ENCODE assay signal across 17 cellular contexts in genomic region chr2:71700041-71700879, GRCh38.
DNase-seq lines count a peak whose midpoint lies in the region; ATAC-seq, FAIRE-seq and TF ChIP-seq lines count a peak whose summit lies in the region.
"Had no signal": no experiment of that assay in that cellular context is flagged by ENCODE, and none has a peak within 500 bp of the region (broad histone marks: within the 10 kb centered on the region; RNA-seq: fewer than 3 reads in every experiment).

No MANE protein-coding gene starts in this region.

- no peak for TF ChIP-seq EP300 in HepG2 (IDR thresholded peaks at IDR 0.05; ENCODE audit: low read depth in 2 of 2, low read length in 2 of 2)
- no peak for TF ChIP-seq EP300 in HepG2 (CRISPR knock-in tag; IDR thresholded peaks at IDR 0.05; ENCODE audit: borderline replicate concordance)

- no peak overlapping the region for H3K4me3 Mint-ChIP-seq in chondrocyte (ENCODE audit: unreplicated experiment)
- H3K4me3 Mint-ChIP-seq: activated CD4-positive, alpha-beta T cell treated with anti-CD3 and anti-CD28 coated beads for 36 hours; activated T-cell treated with anti-CD3 and anti-CD28 coated beads, Interleukin-2, amount 50 U/mL, for 72 hours; naive thymus-derived CD4-positive, alpha-beta T cell had no signal

- TF ChIP-seq RAD21 in HepG2 (CRISPR knock-in tag; IDR thresholded peaks at IDR 0.05) = no peak

- POLR2A ChIA-PET in HepG2 (lab: Yijun Ruan, JAX) = interaction anchor here (1.4 kb wide), 1 partner anchor 17 kb away, joined by 3 read pairs; no protein-coding TSS in a partner anchor

- H3K36me3 Mint-ChIP-seq in chondrocyte (ENCODE audit: low read depth) = no peaks in the 10 kb centered on the region
- H3K36me3 Mint-ChIP-seq: naive thymus-derived CD4-positive, alpha-beta T cell had no signal

- 4% methylated on average over 14 of the region's 18 CpGs for WGBS in HepG2 (ENCODE audit: low lambda C conversion rate)

- H3K4me3 ChIP-seq in HepG2 (replicated peaks in 1 of 3; ENCODE audit: insufficient read depth in 1 of 3, low read depth in 2 of 3, low read length in 3 of 3) (peak overlapping the region in 2 of 3 experiments; percentile 41 to 58; a peak in 2 of 6 replicates), tibial artery (no peak overlapping the region)
- H3K4me3 ChIP-seq: MG63 had no signal

- BruUV-seq in HepG2 (replicated peaks; lab: Mats Ljungman, UMichigan) = no TSS peak

- peak; percentile 28 for DNase-seq in activated effector memory CD4-positive, alpha-beta T cell treated with anti-CD3 and anti-CD28 coated beads, Interleukin-2, amount 50 U/mL, for 16 hours
- no peak for DNase-seq in activated effector memory CD4-positive, alpha-beta T cell treated with Interleukin-2 at 50 U/mL for 16 hours
- peak; percentile 52 for DNase-seq in chondrocyte (ENCODE audit: low spot score)
- no peak for DNase-seq in HepG2 (ENCODE audit: low spot score)
- peak in 1 of 2 donors; percentile 62 for DNase-seq in tibial artery
- DNase-seq in KBM-7 = no peak
- no peak for DNase-seq in activated naive CD4-positive, alpha-beta T cell (lab: John Stamatoyannopoulos, UW)
- no peak for DNase-seq in HuH-7 (ENCODE audit: low spot score)
- DNase-seq: activated CD4-positive, alpha-beta T cell treated with anti-CD3 and anti-CD28 coated beads for 36 hours; activated T-cell treated with anti-CD3 and anti-CD28 coated beads, Interleukin-2, amount 50 U/mL, for 72 hours; glutamatergic neuron; HCEC 1CT; MG63; naive thymus-derived CD4-positive, alpha-beta T cell had no signal

- no peak overlapping the region for H3K27ac ChIP-seq in HepG2 (ENCODE audit: extremely low read length, insufficient read depth, low read length)
- H3K27ac ChIP-seq in tibial artery = peak overlapping the region; percentile 60 to 70

- H2AFZ ChIP-seq in HepG2 (ENCODE audit: low read length) = no peak overlapping the region

- H3K9me3 ChIP-seq in HepG2 (ENCODE audit: low read length) = no peaks in the 10 kb centered on the region
- H3K9me3 ChIP-seq in tibial artery = no peaks in the 10 kb centered on the region
- H3K9me3 ChIP-seq: Caco-2, MG63 had no signal

- peaks cover 5% of the 10 kb centered on the region for H3K27me3 Mint-ChIP-seq in chondrocyte (ENCODE audit: low read depth)

- H3K4me1 ChIP-seq in HepG2 (ENCODE audit: insufficient read depth, low read length) = peaks cover 24% of the 10 kb centered on the region
- peaks cover 16 to 50% (median 31%) of the 10 kb centered on the region in 4 donors for H3K4me1 ChIP-seq in tibial artery
- H3K4me1 ChIP-seq: Caco-2 had no signal

- peaks cover 40% of the 10 kb centered on the region for H3K4me1 Mint-ChIP-seq in chondrocyte (ENCODE audit: low read depth)
- H3K4me1 Mint-ChIP-seq: activated CD4-positive, alpha-beta T cell treated with anti-CD3 and anti-CD28 coated beads for 36 hours; naive thymus-derived CD4-positive, alpha-beta T cell had no signal

- H3K9ac ChIP-seq in HepG2 (ENCODE audit: insufficient read depth, low read depth, low read length) = no peak overlapping the region

- no peaks in the 10 kb centered on the region for H3K79me2 ChIP-seq in HepG2 (ENCODE audit: insufficient read depth, low read length)

- in situ Hi-C loops in HepG2 (cut with HindIII; ENCODE audit: extremely low pct_ligation_motif_present, low pct_unique_long_range_greater_than_20kb) = no loop called here
- in situ Hi-C loops in KBM-7 (cut with MboI; ENCODE audit: low pct_unique_long_range_greater_than_20kb, low sequenced_read_pairs) = no loop called here

- FAIRE-seq in HepG2 (lab: Jason Lieb, UNC) = no peak
- FAIRE-seq: astrocyte, endometrium had no signal

- CTCF ChIA-PET in HepG2 (lab: Yijun Ruan, JAX; ENCODE audit: low intra/inter-chr PET ratio, low total read pairs) = no interaction called here

- ATAC-seq in HepG2 = peak; percentile 28
- ATAC-seq: activated CD4-positive, alpha-beta T cell treated with anti-CD3 and anti-CD28 coated beads for 36 hours; activated T-cell treated with anti-CD3 and anti-CD28 coated beads, Interleukin-2, amount 50 U/mL, for 72 hours; naive thymus-derived CD4-positive, alpha-beta T cell had no signal

- no peaks in the 10 kb centered on the region for H4K20me1 ChIP-seq in HepG2 (ENCODE audit: insufficient read depth, low read length)

- TF ChIP-seq CTCF in chondrocyte (IDR thresholded peaks at IDR 0.05) = no peak
- TF ChIP-seq CTCF in HepG2 (CRISPR knock-in tag; IDR thresholded peaks at IDR 0.05) = no peak
- TF ChIP-seq CTCF in tibial artery (IDR thresholded peaks at IDR 0.05) = no peak

- H3K9me3 Mint-ChIP-seq in chondrocyte (ENCODE audit: low read depth) = no peaks in the 10 kb centered on the region
- H3K9me3 Mint-ChIP-seq: activated T-cell treated with anti-CD3 and anti-CD28 coated beads, Interleukin-2, amount 50 U/mL, for 72 hours; naive thymus-derived CD4-positive, alpha-beta T cell had no signal

- no peak overlapping the region for H3K27ac Mint-ChIP-seq in chondrocyte (ENCODE audit: unreplicated experiment)
- H3K27ac Mint-ChIP-seq: activated CD4-positive, alpha-beta T cell treated with anti-CD3 and anti-CD28 coated beads for 36 hours; activated T-cell treated with anti-CD3 and anti-CD28 coated beads, Interleukin-2, amount 50 U/mL, for 72 hours; naive thymus-derived CD4-positive, alpha-beta T cell had no signal

- H3K4me2 ChIP-seq in HepG2 (ENCODE audit: low read depth, low read length) = peak overlapping the region; percentile 72

- intact Hi-C loops in HepG2 (cut with micrococcal nuclease; ENCODE audit: unreplicated experiment) (no loop called here), tibial artery (cut with DNase I; ENCODE audit: low total_unique reads) (no loop called here)

- H3K36me3 ChIP-seq in HepG2 (replicated peaks in 1 of 2; ENCODE audit: control insufficient read depth in 1 of 2, insufficient read depth in 2 of 2, low read length in 2 of 2) = no peaks in the 10 kb centered on the region
- no peaks in the 10 kb centered on the region for H3K36me3 ChIP-seq in tibial artery
- H3K36me3 ChIP-seq: MG63 had no signal

- no peak for TF ChIP-seq POLR2A in HepG2 (IDR thresholded peaks at IDR 0.05; ENCODE audit: insufficient read depth in 1 of 2, low read depth in 2 of 2, low read length in 2 of 2)

- H3K27me3 ChIP-seq in HepG2 (ENCODE audit: control insufficient read depth in 1 of 2, insufficient read depth in 2 of 2, low read length in 2 of 2) = peaks cover 5 to 27% of the 10 kb centered on the region in 2 experiments; a peak in 3 of 5 replicates
- H3K27me3 ChIP-seq in tibial artery = no peaks in the 10 kb centered on the region
- H3K27me3 ChIP-seq: MG63 had no signal

TF ChIP-seq in HepG2, 621 proteins besides CTCF, POLR2A, EP300 and RAD21:
- TF ChIP-seq SOX6 (IDR thresholded peaks at IDR 0.05) = no peak
- TF ChIP-seq SOX6 (CRISPR knock-in tag; IDR thresholded peaks at IDR 0.05) = no peak
- TF ChIP-seq, protein P1, sequence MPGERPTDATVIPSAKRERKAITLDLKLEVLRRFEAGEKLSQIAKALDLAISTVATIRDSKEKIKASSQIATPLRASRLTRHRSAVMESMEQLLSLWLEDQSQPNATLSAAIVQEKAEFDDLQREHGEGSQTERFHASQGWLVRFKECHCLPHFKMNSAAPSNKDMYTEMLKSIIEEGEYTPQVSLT (CRISPR knock-in tag; IDR thresholded peaks at IDR 0.05; ENCODE audit: borderline replicate concordance, low read depth) = no peak
- no peak for TF ChIP-seq NR1H2 (CRISPR knock-in tag; IDR thresholded peaks at IDR 0.05; ENCODE audit: borderline replicate concordance, low read depth)
- TF ChIP-seq TSC22D2 (CRISPR knock-in tag; IDR thresholded peaks at IDR 0.05; ENCODE audit: borderline replicate concordance) = no peak
- TF ChIP-seq HDAC6 (IDR thresholded peaks at IDR 0.05; ENCODE audit: low read depth, low read length) = no peak
- no peak for TF ChIP-seq ZNF839 (CRISPR knock-in tag; IDR thresholded peaks at IDR 0.05; ENCODE audit: borderline replicate concordance)
- no peak for TF ChIP-seq ZBTB7A (CRISPR knock-in tag; IDR thresholded peaks at IDR 0.05)
- no peak for TF ChIP-seq ZNF737 (CRISPR knock-in tag; IDR thresholded peaks at IDR 0.05; ENCODE audit: borderline replicate concordance)

Comparison
In these comparisons a context has a peak if more than half of its experiments do, and no peak if none do; other contexts are left out.
1. DNase-seq: peak in activated effector memory CD4-positive, alpha-beta T cell treated with anti-CD3 and anti-CD28 coated beads, Interleukin-2, amount 50 U/mL, for 16 hours (single experiment) and chondrocyte (single experiment); none in activated effector memory CD4-positive, alpha-beta T cell treated with Interleukin-2 at 50 U/mL for 16 hours (single experiment), HepG2 (single experiment), KBM-7 (single experiment), activated naive CD4-positive, alpha-beta T cell (0 of 4) and HuH-7 (single experiment).
2. H3K4me3 ChIP-seq: peak in HepG2 (2 of 3); none in tibial artery (0 of 2).